ENCODE assay signal across 22 cellular contexts in genomic region chr5:14369780-14370179, GRCh38.
DNase-seq lines count a peak whose midpoint lies in the region; ATAC-seq and TF ChIP-seq lines count a peak whose summit lies in the region.
"Had no signal": no experiment of that assay in that cellular context is flagged by ENCODE, and none has a peak within 500 bp of the region (broad histone marks: within the 10 kb centered on the region; RNA-seq: fewer than 3 reads in every experiment).

No MANE protein-coding gene starts in this region.

- no peak overlapping the region for H3K9ac ChIP-seq in mammary epithelial cell (ENCODE audit: insufficient read depth, low read length)
- H3K9ac ChIP-seq: BLaER1 treated with 17β-estradiol and CSF1 and Interleukin-3, amounts not matched to agents 10 nM and 100 nM; KMS-11 had no signal

- H3K27ac Mint-ChIP-seq in HFFc6 (peak overlapping the region; percentile 56; the same call in 1 of the 2 replicates), immature natural killer cell (peak overlapping the region; percentile 60 to 87 (median 80))
- no peak overlapping the region for H3K27ac Mint-ChIP-seq in activated naive CD8-positive, alpha-beta T cell treated with anti-CD3 and anti-CD28 coated beads, Interleukin-2, amount 50 U/mL, for 24 hours
- H3K27ac Mint-ChIP-seq: CD4-positive, alpha-beta T cell had no signal

- H3K36me3 ChIP-seq in testis (ENCODE audit: low read depth, missing control alignments) (no peaks in the 10 kb centered on the region), mammary epithelial cell (ENCODE audit: insufficient read depth, low read length) (peaks cover 53% of the 10 kb centered on the region)

- H3K79me2 ChIP-seq in mammary epithelial cell (ENCODE audit: insufficient read depth, low read length), result peaks cover 18% of the 10 kb centered on the region

- H4K20me1 ChIP-seq in mammary epithelial cell (ENCODE audit: insufficient read depth, low read length), result no peaks in the 10 kb centered on the region

- H3K27ac ChIP-seq in testis (peak overlapping the region; percentile 70 to 80), mammary epithelial cell (ENCODE audit: insufficient read depth, low read depth, low read length) (no peak overlapping the region)
- H3K27ac ChIP-seq: A549; BLaER1 treated with 17β-estradiol and CSF1 and Interleukin-3, amounts not matched to agents 10 nM and 100 nM; KMS-11; PC-9; SJCRH30 had no signal

- no peak for TF ChIP-seq POLR2A in testis (IDR thresholded peaks at IDR 0.05)

- in situ Hi-C loops in mammary epithelial cell (cut with MboI; ENCODE audit: low sequenced_read_pairs in 2 of 2), result loop anchor here in 1 of 2 donors (25.0 kb wide), 1 partner anchor 382 kb away; no protein-coding TSS in a partner anchor

- no peaks in the 10 kb centered on the region for H3K9me3 Mint-ChIP-seq in HFFc6
- no peaks in the 10 kb centered on the region for H3K9me3 Mint-ChIP-seq in activated naive CD8-positive, alpha-beta T cell treated with anti-CD3 and anti-CD28 coated beads, Interleukin-2, amount 50 U/mL, for 24 hours
- H3K9me3 Mint-ChIP-seq in immature natural killer cell, result no peaks in the 10 kb centered on the region
- H3K9me3 Mint-ChIP-seq: CD4-positive, alpha-beta T cell; IgD-negative memory B cell had no signal

- H3K27me3 ChIP-seq in testis (no peaks in the 10 kb centered on the region), mammary epithelial cell (ENCODE audit: insufficient read depth, low read length) (no peaks in the 10 kb centered on the region)
- H3K27me3 ChIP-seq: BLaER1 treated with 17β-estradiol and CSF1 and Interleukin-3, amounts not matched to agents 10 nM and 100 nM; SJCRH30 had no signal

- peaks cover 73% of the 10 kb centered on the region for H3K36me3 Mint-ChIP-seq in HFFc6 (ENCODE audit: low read depth)
- H3K36me3 Mint-ChIP-seq in activated naive CD8-positive, alpha-beta T cell treated with anti-CD3 and anti-CD28 coated beads, Interleukin-2, amount 50 U/mL, for 24 hours (ENCODE audit: low read depth), result peaks cover 3% of the 10 kb centered on the region
- H3K36me3 Mint-ChIP-seq in immature natural killer cell, result peaks cover 0 to 40% (median 23%) of the 10 kb centered on the region in 3 donors

- BruUV-seq in mammary epithelial cell (replicated peaks; lab: Mats Ljungman, UMichigan), result no TSS peak

- H3K4me1 Mint-ChIP-seq in HFFc6 (ENCODE audit: low read depth) (peaks cover 43% of the 10 kb centered on the region), immature natural killer cell (peaks cover 44 to 62% of the 10 kb centered on the region in 2 donors)
- H3K4me1 Mint-ChIP-seq in activated naive CD8-positive, alpha-beta T cell treated with anti-CD3 and anti-CD28 coated beads, Interleukin-2, amount 50 U/mL, for 24 hours, result peaks cover 32% of the 10 kb centered on the region

- DNase-seq in HFFc6, result no peak
- no peak for DNase-seq in activated naive CD8-positive, alpha-beta T cell treated with anti-CD3 and anti-CD28 coated beads, Interleukin-2, amount 50 U/mL, for 24 hours
- DNase-seq in immature natural killer cell, result peak; percentile 23 to 35 (median 26)
- DNase-seq in testis, result no peak
- no peak for DNase-seq in HCEC 1CT
- DNase-seq in mammary epithelial cell, result no peak
- DNase-seq: AML-193; CD4-positive, alpha-beta T cell; COR-L47; MM.1S; NCI-H2029 treated with DMSO at 0.1 percent for 48 hours; NCI-H446 treated with DMSO at 0.1 percent for 48 hours; NCI-H526 treated with DMSO at 0.1 percent for 48 hours; PC-9; SJCRH30 had no signal

- H3K4me3 Mint-ChIP-seq in HFFc6 (no peak overlapping the region), immature natural killer cell (peak overlapping the region; percentile 12 to 69 (median 44))
- H3K4me3 Mint-ChIP-seq in activated naive CD8-positive, alpha-beta T cell treated with anti-CD3 and anti-CD28 coated beads, Interleukin-2, amount 50 U/mL, for 24 hours, result no peak overlapping the region
- H3K4me3 Mint-ChIP-seq: CD4-positive, alpha-beta T cell; IgD-negative memory B cell had no signal

- dilution Hi-C loops in mammary epithelial cell (cut with HindIII; ENCODE audit: low sequenced_read_pairs), result no loop called here

- TF ChIP-seq CTCF in HFFc6 (IDR thresholded peaks at IDR 0.05) (no peak), testis (IDR thresholded peaks at IDR 0.05) (no peak), mammary epithelial cell (conservative IDR thresholded peaks at IDR 0.05 in 1 of 2, IDR thresholded peaks at IDR 0.05 in 1 of 2; ENCODE audit: extremely low read depth in 1 of 2, insufficient read depth in 1 of 2, low read depth in 1 of 2, low read length in 2 of 2) (no peak)

- no peak overlapping the region for H3K4me3 ChIP-seq in testis
- no peak overlapping the region for H3K4me3 ChIP-seq in mammary epithelial cell (replicated peaks in 1 of 3; ENCODE audit: insufficient read depth in 1 of 3, low read depth in 2 of 3, low read length in 3 of 3)
- H3K4me3 ChIP-seq: A549; BLaER1 treated with 17β-estradiol and CSF1 and Interleukin-3, amounts not matched to agents 10 nM and 100 nM; PC-9; SJCRH30 had no signal

- no peak overlapping the region for H2AFZ ChIP-seq in mammary epithelial cell (ENCODE audit: low read depth, low read length)
- H2AFZ ChIP-seq: PC-9 had no signal

- CTCF ChIA-PET in mammary epithelial cell (lab: Charles Lee; ENCODE audit: low non-redundant PET), result no interaction called here

- H3K27me3 Mint-ChIP-seq in HFFc6 (ENCODE audit: insufficient read depth), result peaks cover 37% of the 10 kb centered on the region
- H3K27me3 Mint-ChIP-seq in activated naive CD8-positive, alpha-beta T cell treated with anti-CD3 and anti-CD28 coated beads, Interleukin-2, amount 50 U/mL, for 24 hours, result no peaks in the 10 kb centered on the region
- H3K27me3 Mint-ChIP-seq in immature natural killer cell (ENCODE audit: low read depth in 3 of 3), result peaks cover 0 to 7% (median 3%) of the 10 kb centered on the region in 3 donors
- H3K27me3 Mint-ChIP-seq: CD4-positive, alpha-beta T cell; IgD-negative memory B cell had no signal

- peak; percentile 40 for ATAC-seq in activated naive CD8-positive, alpha-beta T cell treated with anti-CD3 and anti-CD28 coated beads, Interleukin-2, amount 50 U/mL, for 24 hours
- no peak for ATAC-seq in HG03135 (IDR thresholded peaks at IDR 0.05; ENCODE audit: unreplicated experiment)
- ATAC-seq: A549, Right ventricle myocardium inferior, SK-N-SH treated with all-trans-retinoic acid at 6 μM for 48 hours had no signal

- no peak overlapping the region for H3K4me2 ChIP-seq in mammary epithelial cell (ENCODE audit: insufficient read depth, low read depth, low read length)
- H3K4me2 ChIP-seq: A549; BLaER1 treated with 17β-estradiol and CSF1 and Interleukin-3, amounts not matched to agents 10 nM and 100 nM; KMS-11; PC-9 had no signal

- H3K9me3 ChIP-seq in testis (no peaks in the 10 kb centered on the region), mammary epithelial cell (replicated peaks; ENCODE audit: insufficient read depth, low read length) (no peaks in the 10 kb centered on the region)
- H3K9me3 ChIP-seq: A549; BLaER1 treated with 17β-estradiol and CSF1 and Interleukin-3, amounts not matched to agents 10 nM and 100 nM; SJCRH30 had no signal

- 68 to 73% methylated on average over 6 of the region's 6 CpGs for WGBS in testis, 2 donors
- WGBS in mammary epithelial cell (ENCODE audit: low coverage, missing lambda C conversion rate), result 88% methylated on average over 4 of the region's 6 CpGs

- H3K4me1 ChIP-seq in testis (peaks cover 10% of the 10 kb centered on the region), mammary epithelial cell (ENCODE audit: insufficient read depth, low read length) (peaks cover 10% of the 10 kb centered on the region)
- H3K4me1 ChIP-seq: A549, SJCRH30 had no signal

- intact Hi-C loops in testis (cut with DNase I; ENCODE audit: low total_unique reads) (no loop called here), mammary epithelial cell (cut with micrococcal nuclease) (no loop called here)

Comparison
In these comparisons a context has a peak if more than half of its experiments do, and no peak if none do; other contexts are left out.
1. DNase-seq: peak in immature natural killer cell (3 of 3); none in HFFc6 (single experiment), activated naive CD8-positive, alpha-beta T cell treated with anti-CD3 and anti-CD28 coated beads, Interleukin-2, amount 50 U/mL, for 24 hours (single experiment), testis (single experiment), HCEC 1CT (single experiment) and mammary epithelial cell (single experiment).
2. H3K4me3 Mint-ChIP-seq: peak in immature natural killer cell (5 of 5); none in HFFc6 (single experiment) and activated naive CD8-positive, alpha-beta T cell treated with anti-CD3 and anti-CD28 coated beads, Interleukin-2, amount 50 U/mL, for 24 hours (single experiment).